Comparison of ENCODE assay signal across 1 cellular context in genomic region chr19:12494260-12494860, GRCh38.
TF ChIP-seq lines count a peak whose summit lies in the region.

No MANE protein-coding gene starts in this region.

TF ChIP-seq in GM23338, 12 proteins besides CTCF, POLR2A, EP300 and RAD21 (continued from another document):
- no peak for TF ChIP-seq ZNF462 (CRISPR knock-in tag; IDR thresholded peaks at IDR 0.05)
- no peak for TF ChIP-seq POLR2AphosphoS5 (IDR thresholded peaks at IDR 0.05; ENCODE audit: low read depth)
- TF ChIP-seq ETS1 (IDR thresholded peaks at IDR 0.05): no peak
- no peak for TF ChIP-seq ZNF331 (CRISPR knock-in tag; IDR thresholded peaks at IDR 0.05; ENCODE audit: low read depth)
- TF ChIP-seq NANOG (IDR thresholded peaks at IDR 0.05; ENCODE audit: borderline replicate concordance): no peak
